ENCODE assay signal across 8 cellular contexts in the genomic region with DNA sequence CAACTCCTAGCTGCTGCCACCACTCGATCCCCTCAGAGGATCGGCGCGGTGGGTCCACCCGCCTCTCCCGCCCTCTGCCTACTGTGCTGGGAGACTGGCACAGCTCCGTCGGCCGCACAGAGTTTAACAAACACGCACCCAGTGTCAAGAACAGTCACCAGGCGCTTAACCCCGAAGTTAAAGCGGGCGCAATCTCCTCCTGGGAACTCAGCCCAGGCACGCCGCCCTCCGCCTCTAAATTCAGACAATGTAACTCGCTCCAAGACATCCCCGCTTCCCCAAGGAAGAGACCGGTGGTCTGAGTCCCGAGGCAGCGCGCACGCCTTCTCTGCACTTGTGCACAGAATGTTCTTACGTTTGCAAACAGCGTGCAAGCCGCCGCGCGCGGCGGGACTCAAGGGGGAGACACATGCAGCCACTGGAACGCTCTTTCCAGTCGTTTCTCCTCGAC. TPM values are rescaled to one million over a fixed set of nuclear protein-coding genes. Genes with fewer than 3 reads are reported as not detected.
DNase-seq lines count a peak whose midpoint lies in the region; ATAC-seq, FAIRE-seq and TF ChIP-seq lines count a peak whose summit lies in the region.

No MANE protein-coding gene starts in this region.

- H3K36me3 Mint-ChIP-seq in WTC11 = peaks cover 5% of the 10 kb centered on the region
- peaks cover 47% of the 10 kb centered on the region for H3K36me3 Mint-ChIP-seq in stimulated activated memory B cell treated with anti-CD40 and anti-IgM and Interleukin-4, amounts not matched to agents 10 μg/mL and 1 μg/mL and 100 μg/mL, for 72 hours

- H3K27me3 ChIP-seq in KMS-11 (ENCODE audit: insufficient read depth, low read depth) = peaks cover 16% of the 10 kb centered on the region

- CTCF ChIA-PET in WTC11 (lab: Charles Lee) = interaction anchor here (0.8 kb wide), 1 partner anchor 120 kb away, joined by 6 read pairs; no protein-coding TSS in a partner anchor

- peak overlapping the region; percentile 85 for H3K4me3 Mint-ChIP-seq in WTC11
- peak overlapping the region; percentile 95 for H3K4me3 Mint-ChIP-seq in stimulated activated memory B cell treated with anti-CD40 and anti-IgM and Interleukin-4, amounts not matched to agents 10 μg/mL and 1 μg/mL and 100 μg/mL, for 72 hours

- H3K36me3 ChIP-seq in KMS-11 (ENCODE audit: insufficient read depth) = peaks cover 9% of the 10 kb centered on the region; the same call in 1 of the 2 replicates

- H3K27me3 Mint-ChIP-seq in WTC11 (ENCODE audit: low read depth) = peaks cover 75% of the 10 kb centered on the region
- H3K27me3 Mint-ChIP-seq in stimulated activated memory B cell treated with anti-CD40 and anti-IgM and Interleukin-4, amounts not matched to agents 10 μg/mL and 1 μg/mL and 100 μg/mL, for 72 hours = no peaks in the 10 kb centered on the region

- H3K9ac ChIP-seq in KMS-11 = peak overlapping the region; percentile 69; the same call in 1 of the 2 replicates

- DNase-seq in DMS79 treated with DMSO at 0.1 percent for 48 hours (lab: John Stamatoyannopoulos, UW) = peak; percentile 64
- peak; percentile 41 for DNase-seq in WTC11 (ENCODE audit: low spot score)
- peak; percentile 74 for DNase-seq in dermis blood vessel endothelial cell
- peak; percentile 64 to 68 for DNase-seq in lung microvascular endothelial cell (ENCODE audit: low read depth in 2 of 2)
- no peak for DNase-seq in D721Med (ENCODE audit: insufficient read length, low spot score)

- no peak overlapping the region for H3K27ac Mint-ChIP-seq in WTC11
- H3K27ac Mint-ChIP-seq in stimulated activated memory B cell treated with anti-CD40 and anti-IgM and Interleukin-4, amounts not matched to agents 10 μg/mL and 1 μg/mL and 100 μg/mL, for 72 hours = peak overlapping the region; percentile 95

- peak overlapping the region; percentile 15 for H3K4me3 ChIP-seq in KMS-11 (IDR thresholded peaks at IDR 0.05; ENCODE audit: insufficient read depth, low read depth, low read length)

- POLR2A ChIA-PET in WTC11 (lab: Charles Lee) = no interaction called here

- ATAC-seq in GM21528 (IDR thresholded peaks at IDR 0.05; ENCODE audit: low FRiP score, unreplicated experiment) (peak; percentile 25), WTC11 (peak; percentile 4)
- ATAC-seq in stimulated activated memory B cell treated with anti-CD40 and anti-IgM and Interleukin-4, amounts not matched to agents 10 μg/mL and 1 μg/mL and 100 μg/mL, for 72 hours = peak; percentile 6

- TF ChIP-seq CTCF in KMS-11 (conservative IDR thresholded peaks at IDR 0.05; ENCODE audit: low read depth, low read length) = no peak
- TF ChIP-seq CTCF in WTC11 (IDR thresholded peaks at IDR 0.05) = no peak
- TF ChIP-seq CTCF in D721Med (IDR thresholded peaks at IDR 0.05; ENCODE audit: insufficient read depth, missing control alignments) = no peak

- no peak overlapping the region for H2AFZ ChIP-seq in KMS-11 (ENCODE audit: low read depth)

- no peaks in the 10 kb centered on the region for H3K9me3 Mint-ChIP-seq in WTC11
- H3K9me3 Mint-ChIP-seq in stimulated activated memory B cell treated with anti-CD40 and anti-IgM and Interleukin-4, amounts not matched to agents 10 μg/mL and 1 μg/mL and 100 μg/mL, for 72 hours = no peaks in the 10 kb centered on the region

- H3K4me1 Mint-ChIP-seq in WTC11 = peaks cover 43% of the 10 kb centered on the region
- H3K4me1 Mint-ChIP-seq in stimulated activated memory B cell treated with anti-CD40 and anti-IgM and Interleukin-4, amounts not matched to agents 10 μg/mL and 1 μg/mL and 100 μg/mL, for 72 hours = peaks cover 52% of the 10 kb centered on the region

- H3K4me2 ChIP-seq in KMS-11 = no peak overlapping the region

- H3K4me1 ChIP-seq in KMS-11 (ENCODE audit: low read depth, poor library complexity, severe bottlenecking) = peaks cover 43% of the 10 kb centered on the region

- H3K27ac ChIP-seq in KMS-11 = peak overlapping the region; percentile 66

- FAIRE-seq in D721Med (lab: Jason Lieb, UNC) = no peak

- H3K79me2 ChIP-seq in KMS-11 (ENCODE audit: insufficient read depth, low read depth) = peaks cover 17% of the 10 kb centered on the region

- no peaks in the 10 kb centered on the region for H4K20me1 ChIP-seq in KMS-11 (ENCODE audit: insufficient read depth)

TF ChIP-seq in WTC11, 78 proteins besides CTCF, POLR2A, EP300 and RAD21:
- no peak for TF ChIP-seq ATF1 (CRISPR knock-in tag; IDR thresholded peaks at IDR 0.05)
- TF ChIP-seq, protein P1, sequence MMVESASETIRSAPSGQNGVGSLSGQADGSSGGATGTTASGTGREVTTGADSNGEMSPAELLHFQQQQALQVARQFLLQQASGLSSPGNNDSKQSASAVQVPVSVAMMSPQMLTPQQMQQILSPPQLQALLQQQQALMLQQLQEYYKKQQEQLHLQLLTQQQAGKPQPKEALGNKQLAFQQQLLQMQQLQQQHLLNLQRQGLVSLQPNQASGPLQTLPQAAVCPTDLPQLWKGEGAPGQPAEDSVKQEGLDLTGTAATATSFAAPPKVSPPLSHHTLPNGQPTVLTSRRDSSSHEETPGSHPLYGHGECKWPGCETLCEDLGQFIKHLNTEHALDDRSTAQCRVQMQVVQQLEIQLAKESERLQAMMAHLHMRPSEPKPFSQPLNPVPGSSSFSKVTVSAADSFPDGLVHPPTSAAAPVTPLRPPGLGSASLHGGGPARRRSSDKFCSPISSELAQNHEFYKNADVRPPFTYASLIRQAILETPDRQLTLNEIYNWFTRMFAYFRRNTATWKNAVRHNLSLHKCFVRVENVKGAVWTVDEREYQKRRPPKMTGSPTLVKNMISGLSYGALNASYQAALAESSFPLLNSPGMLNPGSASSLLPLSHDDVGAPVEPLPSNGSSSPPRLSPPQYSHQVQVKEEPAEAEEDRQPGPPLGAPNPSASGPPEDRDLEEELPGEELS (CRISPR knock-in tag; IDR thresholded peaks at IDR 0.05) = no peak
- TF ChIP-seq MYBL2 (CRISPR knock-in tag; IDR thresholded peaks at IDR 0.05) = no peak
- TF ChIP-seq, protein P2, sequence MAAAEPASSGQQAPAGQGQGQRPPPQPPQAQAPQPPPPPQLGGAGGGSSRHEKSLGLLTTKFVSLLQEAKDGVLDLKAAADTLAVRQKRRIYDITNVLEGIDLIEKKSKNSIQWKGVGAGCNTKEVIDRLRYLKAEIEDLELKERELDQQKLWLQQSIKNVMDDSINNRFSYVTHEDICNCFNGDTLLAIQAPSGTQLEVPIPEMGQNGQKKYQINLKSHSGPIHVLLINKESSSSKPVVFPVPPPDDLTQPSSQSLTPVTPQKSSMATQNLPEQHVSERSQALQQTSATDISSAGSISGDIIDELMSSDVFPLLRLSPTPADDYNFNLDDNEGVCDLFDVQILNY (CRISPR knock-in tag; IDR thresholded peaks at IDR 0.05) = 0 out of 2 replicates have a peak, but pooled peaks have one; percentile 24
- no peak for TF ChIP-seq NR3C1 (CRISPR knock-in tag; conservative IDR thresholded peaks at IDR 0.05; ENCODE audit: low read depth)
- TF ChIP-seq SOX15 (CRISPR knock-in tag; IDR thresholded peaks at IDR 0.05) = no peak
- no peak for TF ChIP-seq GABPB1 (CRISPR knock-in tag; IDR thresholded peaks at IDR 0.05)
- TF ChIP-seq, protein P3, sequence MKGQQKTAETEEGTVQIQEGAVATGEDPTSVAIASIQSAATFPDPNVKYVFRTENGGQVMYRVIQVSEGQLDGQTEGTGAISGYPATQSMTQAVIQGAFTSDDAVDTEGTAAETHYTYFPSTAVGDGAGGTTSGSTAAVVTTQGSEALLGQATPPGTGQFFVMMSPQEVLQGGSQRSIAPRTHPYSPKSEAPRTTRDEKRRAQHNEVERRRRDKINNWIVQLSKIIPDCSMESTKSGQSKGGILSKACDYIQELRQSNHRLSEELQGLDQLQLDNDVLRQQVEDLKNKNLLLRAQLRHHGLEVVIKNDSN (CRISPR knock-in tag; IDR thresholded peaks at IDR 0.05) = no peak
- TF ChIP-seq SP1 (CRISPR knock-in tag; conservative IDR thresholded peaks at IDR 0.05) = no peak

RNA-seq across cellular contexts. Expression of a gene that starts 0.5 kb away (rescaled TPM):
- total RNA-seq in WTC11 (2021) (1.3 to 2.1 TPM (median 1.9 TPM) in 3 replicates), dermis blood vessel endothelial cell (57.4 and 188 TPM in 2 replicates), lung microvascular endothelial cell (2.2 and 33.6 TPM in 2 replicates)
